8 cellular contexts compared by ENCODE assay signal in the genomic region with DNA sequence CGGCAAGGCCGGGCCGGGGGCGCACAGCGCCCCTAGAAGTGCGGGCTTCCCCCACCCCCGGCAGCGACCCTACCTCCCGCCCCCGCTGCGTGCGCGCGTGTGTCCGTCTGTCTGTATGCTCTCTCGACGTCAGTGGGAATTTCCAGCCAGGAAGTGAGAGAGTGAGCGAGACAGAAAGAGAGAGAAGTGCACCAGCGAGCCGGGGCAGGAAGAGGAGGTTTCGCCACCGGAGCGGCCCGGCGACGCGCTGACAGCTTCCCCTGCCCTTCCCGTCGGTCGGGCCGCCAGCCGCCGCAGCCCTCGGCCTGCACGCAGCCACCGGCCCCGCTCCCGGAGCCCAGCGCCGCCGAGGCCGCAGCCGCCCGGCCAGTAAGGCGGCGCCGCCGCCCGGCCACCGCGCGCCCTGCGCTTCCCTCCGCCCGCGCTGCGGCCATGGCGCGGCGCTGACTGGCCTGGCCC. TPM values are rescaled to one million over a fixed set of nuclear protein-coding genes. Genes with fewer than 3 reads are reported as not detected.
DNase-seq lines count a peak whose midpoint lies in the region; ATAC-seq and TF ChIP-seq lines count a peak whose summit lies in the region.

A gene with protein sequence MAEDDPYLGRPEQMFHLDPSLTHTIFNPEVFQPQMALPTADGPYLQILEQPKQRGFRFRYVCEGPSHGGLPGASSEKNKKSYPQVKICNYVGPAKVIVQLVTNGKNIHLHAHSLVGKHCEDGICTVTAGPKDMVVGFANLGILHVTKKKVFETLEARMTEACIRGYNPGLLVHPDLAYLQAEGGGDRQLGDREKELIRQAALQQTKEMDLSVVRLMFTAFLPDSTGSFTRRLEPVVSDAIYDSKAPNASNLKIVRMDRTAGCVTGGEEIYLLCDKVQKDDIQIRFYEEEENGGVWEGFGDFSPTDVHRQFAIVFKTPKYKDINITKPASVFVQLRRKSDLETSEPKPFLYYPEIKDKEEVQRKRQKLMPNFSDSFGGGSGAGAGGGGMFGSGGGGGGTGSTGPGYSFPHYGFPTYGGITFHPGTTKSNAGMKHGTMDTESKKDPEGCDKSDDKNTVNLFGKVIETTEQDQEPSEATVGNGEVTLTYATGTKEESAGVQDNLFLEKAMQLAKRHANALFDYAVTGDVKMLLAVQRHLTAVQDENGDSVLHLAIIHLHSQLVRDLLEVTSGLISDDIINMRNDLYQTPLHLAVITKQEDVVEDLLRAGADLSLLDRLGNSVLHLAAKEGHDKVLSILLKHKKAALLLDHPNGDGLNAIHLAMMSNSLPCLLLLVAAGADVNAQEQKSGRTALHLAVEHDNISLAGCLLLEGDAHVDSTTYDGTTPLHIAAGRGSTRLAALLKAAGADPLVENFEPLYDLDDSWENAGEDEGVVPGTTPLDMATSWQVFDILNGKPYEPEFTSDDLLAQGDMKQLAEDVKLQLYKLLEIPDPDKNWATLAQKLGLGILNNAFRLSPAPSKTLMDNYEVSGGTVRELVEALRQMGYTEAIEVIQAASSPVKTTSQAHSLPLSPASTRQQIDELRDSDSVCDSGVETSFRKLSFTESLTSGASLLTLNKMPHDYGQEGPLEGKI (plus strand): TSS at position 184 of the 459 bp plus-strand sequence. CDS start 24,160 bp downstream, outside the sequence.

- no peak for TF ChIP-seq CTCF in lung (IDR thresholded peaks at IDR 0.05; ENCODE audit: control extremely low read depth, extremely low read depth)

- peak; percentile 24 for DNase-seq in NCI-H2029 (lab: John Stamatoyannopoulos, UW)
- DNase-seq in NCI-H2029 treated with DMSO at 0.1 percent for 48 hours (lab: John Stamatoyannopoulos, UW), result no peak
- DNase-seq in NCI-H1417 treated with DMSO at 0.1 percent for 48 hours (lab: John Stamatoyannopoulos, UW), result peak; percentile 15
- peak; percentile 84 to 90 for DNase-seq in activated CD4-positive, alpha-beta T cell treated with anti-CD3 and anti-CD28 coated beads, Interleukin-2, amount 50 U/mL, for 4 hours
- peak; percentile 87 to 92 for DNase-seq in dermis microvascular lymphatic vessel endothelial cell (ENCODE audit: low read depth in 2 of 2)
- DNase-seq in lung (ENCODE audit: low spot score), result peak; percentile 81
- DNase-seq in stimulated activated CD4-positive, alpha-beta T cell treated with anti-CD3 and anti-CD28 coated beads, TNF-alpha, amount 100 ng/mL, for 48 hours (ENCODE audit: low read depth in 3 of 3), result peak; percentile 60 to 66 (median 63)

- H3K9me3 ChIP-seq in lung (ENCODE audit: control insufficient read depth in 2 of 2, insufficient read depth in 1 of 2, low read length in 1 of 2), result no peaks in the 10 kb centered on the region

- whole genome bisulfite sequencing in lung, 2 donors, result 0% methylated on average over 27 to 60 of the region's 60 CpGs

- no peaks in the 10 kb centered on the region for H3K27me3 ChIP-seq in lung (ENCODE audit: control insufficient read depth, insufficient read depth)

- peak within 1 kb of the TSS; percentile 90 for H3K4me3 ChIP-seq in lung

- no peaks in the 10 kb centered on the region for H3K36me3 ChIP-seq in lung (ENCODE audit: control insufficient read depth in 2 of 2, insufficient read depth in 2 of 2, low read length in 2 of 2)

- ATAC-seq in HG02759 (IDR thresholded peaks at IDR 0.05; ENCODE audit: unreplicated experiment) (peak; percentile 69), lung (ENCODE audit: insufficient read depth, low FRiP score) (peak; percentile 43)

- H3K27ac ChIP-seq in lung (ENCODE audit: low read depth in 1 of 2, low read length in 1 of 2), result peak within 1 kb of the TSS; percentile 99

- peaks cover 0 to 16% of the 10 kb centered on the region in 2 donors for H3K4me1 ChIP-seq in lung (ENCODE audit: control insufficient read depth in 2 of 2, insufficient read depth in 2 of 2, low read length in 2 of 2)

RNA-seq across cellular contexts. Expression of the gene that starts here (rescaled TPM):
- total RNA-seq in dermis microvascular lymphatic vessel endothelial cell, result 43.5 and 59.3 TPM in 2 replicates
- total RNA-seq in lung, result 10 to 100 TPM; 52.3 to 66.0 TPM
- polyA plus RNA-seq in lung, result 10 to 100 TPM; 12.3 to 61.2 TPM
